In the genomic region with DNA sequence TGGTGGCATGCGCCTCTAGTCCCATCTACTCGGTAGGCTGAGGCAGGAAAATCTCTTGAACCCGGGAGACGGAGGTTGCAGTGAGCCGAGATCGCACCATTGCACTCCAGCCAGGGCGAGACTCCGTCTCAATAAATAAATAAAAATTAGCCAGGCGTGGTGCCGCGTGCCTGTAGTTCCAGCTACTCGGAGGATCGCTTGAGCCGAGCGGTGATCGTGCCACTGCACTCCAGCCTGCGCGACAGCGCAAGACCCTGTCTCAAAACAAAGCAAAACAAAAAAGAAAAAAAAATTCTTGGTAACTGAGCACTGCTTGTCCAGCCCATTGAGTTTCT, we compare ENCODE assay signal across 6 cellular contexts.
DNase-seq lines count a peak whose midpoint lies in the region; ATAC-seq and TF ChIP-seq lines count a peak whose summit lies in the region.

No MANE protein-coding gene starts in this region.

- ATAC-seq in GM19463 (IDR thresholded peaks at IDR 0.05; ENCODE audit: unreplicated experiment): no peak
- ATAC-seq in GM19351 (IDR thresholded peaks at IDR 0.05; ENCODE audit: unreplicated experiment): no peak

- POLR2A ChIA-PET in HEK293T (lab: Yijun Ruan, JAX): interaction anchor here (1.3 to 4.8 kb wide), 3 partner anchors 11 to 27 kb away, joined by 8 to 46 read pairs (median 13); partner anchors contain the start of genes HARS1, HARS2, IK and NDUFA2

- H3K27me3 ChIP-seq in neutrophil: no peaks in the 10 kb centered on the region

- no peak for DNase-seq in HEK293T (ENCODE audit: extremely low spot score)
- no peak for DNase-seq in caudate nucleus (lab: John Stamatoyannopoulos, UW)
- DNase-seq in activated CD4-positive, alpha-beta T cell treated with anti-CD3 and anti-CD28 coated beads for 48 hours: no peak

- H3K36me3 ChIP-seq in neutrophil: peaks cover 54% of the 10 kb centered on the region

- H3K9me3 ChIP-seq in neutrophil: no peaks in the 10 kb centered on the region

- peak overlapping the region; percentile 92 to 97 for H3K4me3 ChIP-seq in neutrophil (ENCODE audit: low read depth in 1 of 2, low read length in 1 of 2)

- TF ChIP-seq CTCF in neutrophil (IDR thresholded peaks at IDR 0.05): no peak

- peaks cover 26 to 27% of the 10 kb centered on the region in 2 experiments for H3K4me1 ChIP-seq in neutrophil (ENCODE audit: control insufficient read depth in 1 of 2, insufficient read depth in 1 of 2, low read depth in 1 of 2, low read length in 1 of 2)

- H3K27ac ChIP-seq in caudate nucleus (ENCODE audit: low read depth, low read length) (peak overlapping the region; percentile 97), neutrophil (peak overlapping the region; percentile 96)

- CTCF ChIA-PET in HEK293T (lab: Yijun Ruan, JAX): no interaction called here

TF ChIP-seq in HEK293T, 16 proteins besides CTCF, POLR2A, EP300 and RAD21:
- TF ChIP-seq FOXA1 (IDR thresholded peaks at IDR 0.05): no peak
- TF ChIP-seq L3MBTL2 (conservative IDR thresholded peaks at IDR 0.05): peak; percentile 38; the same call in 1 of the 2 replicates
